In genomic region chr10:27745719-27746363, GRCh38 we compare ENCODE assay signal across 8 cellular contexts. TPM values are rescaled to one million over a fixed set of nuclear protein-coding genes. Genes with fewer than 3 reads are reported as not detected.
DNase-seq lines count a peak whose midpoint lies in the region; ATAC-seq and TF ChIP-seq lines count a peak whose summit lies in the region.

A gene with protein sequence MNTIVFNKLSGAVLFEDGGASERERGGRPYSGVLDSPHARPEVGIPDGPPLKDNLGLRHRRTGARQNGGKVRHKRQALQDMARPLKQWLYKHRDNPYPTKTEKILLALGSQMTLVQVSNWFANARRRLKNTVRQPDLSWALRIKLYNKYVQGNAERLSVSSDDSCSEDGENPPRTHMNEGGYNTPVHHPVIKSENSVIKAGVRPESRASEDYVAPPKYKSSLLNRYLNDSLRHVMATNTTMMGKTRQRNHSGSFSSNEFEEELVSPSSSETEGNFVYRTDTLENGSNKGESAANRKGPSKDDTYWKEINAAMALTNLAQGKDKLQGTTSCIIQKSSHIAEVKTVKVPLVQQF (minus strand): TSS chr10:27745819. CDS start chr10:27743415, 2,404 bp downstream.

- no peak for TF ChIP-seq CTCF in right atrium auricular region (IDR thresholded peaks at IDR 0.05)

- peak within 1 kb of the TSS; percentile 81 for H3K4me3 ChIP-seq in HUES6 (ENCODE audit: low read depth, low read length)
- H3K4me3 ChIP-seq in right atrium auricular region: peak within 1 kb of the TSS; percentile 21 to 65

- H3K9me3 ChIP-seq in HUES6 (ENCODE audit: control insufficient read depth, insufficient read depth, low read depth, low read length) (no peaks in the 10 kb centered on the region), right atrium auricular region (no peaks in the 10 kb centered on the region)

- no peak within 1 kb of the TSS for H3K27ac ChIP-seq in HUES6 (ENCODE audit: low read depth, low read length)
- no peak within 1 kb of the TSS for H3K27ac ChIP-seq in right atrium auricular region

- H3K36me3 ChIP-seq in HUES6 (ENCODE audit: control insufficient read depth, insufficient read depth, low read length) (no peaks in the 10 kb centered on the region), right atrium auricular region (no peaks in the 10 kb centered on the region)

- DNase-seq in AG08395 (ENCODE audit: low spot score) (peak; percentile 46), activated gamma-delta T cell treated with Interleukin-2 at 50 U/mL for 16 hours (peak; percentile 28), right atrium auricular region (ENCODE audit: low spot score) (no peak), retina (peak; percentile 91)

- ATAC-seq in GM18519 (IDR thresholded peaks at IDR 0.05; ENCODE audit: low FRiP score, unreplicated experiment) (no peak), GM21825 (IDR thresholded peaks at IDR 0.05; ENCODE audit: unreplicated experiment) (no peak), GM18867 (IDR thresholded peaks at IDR 0.05; ENCODE audit: unreplicated experiment) (no peak)

- H3K4me1 ChIP-seq in HUES6 (ENCODE audit: control insufficient read depth, insufficient read depth, low read length) (peaks cover 20% of the 10 kb centered on the region), right atrium auricular region (peaks cover 0 to 61% of the 10 kb centered on the region in 2 donors)

- H3K9ac ChIP-seq in HUES6 (ENCODE audit: low read length): peak within 1 kb of the TSS; percentile 7

- H3K27me3 ChIP-seq in HUES6 (ENCODE audit: control insufficient read depth, insufficient read depth, low read length) (peaks cover 100% of the 10 kb centered on the region), right atrium auricular region (peaks cover 11 to 36% of the 10 kb centered on the region in 2 donors)

RNA-seq across cellular contexts. Expression of the gene that starts here (rescaled TPM):
- total RNA-seq in right atrium auricular region: under 1 TPM; 0.22 to 0.63 TPM
